In the genomic region with DNA sequence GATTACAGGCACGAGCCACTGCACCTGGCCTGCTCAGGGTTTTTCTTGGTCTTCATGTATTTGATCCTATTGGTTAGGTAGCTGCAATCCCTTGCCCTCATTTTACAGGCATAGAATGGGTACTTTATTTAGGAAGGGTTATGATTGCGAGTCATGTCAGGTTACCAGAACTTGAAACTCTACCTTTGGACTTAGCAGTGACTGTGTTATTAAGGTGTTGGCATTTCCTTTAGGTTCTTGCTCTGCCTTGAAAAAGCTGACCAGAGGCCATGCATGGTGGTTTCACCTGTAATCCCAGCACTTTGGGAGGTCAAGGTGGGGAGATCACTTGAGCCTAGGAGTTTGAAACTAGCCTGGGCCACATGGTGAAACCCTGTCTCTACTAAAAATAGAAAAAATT, we compare ENCODE assay signal across 20 cellular contexts. TPM values are rescaled to one million over a fixed set of nuclear protein-coding genes. Genes with fewer than 3 reads are reported as not detected.
DNase-seq lines count a peak whose midpoint lies in the region; ATAC-seq and TF ChIP-seq lines count a peak whose summit lies in the region.
"Had no signal": no experiment of that assay in that cellular context is flagged by ENCODE, and none has a peak within 500 bp of the region (broad histone marks: within the 10 kb centered on the region; RNA-seq: fewer than 3 reads in every experiment).

No MANE protein-coding gene starts in this region.

- H3K4me1 ChIP-seq in BLaER1 (peaks cover 89% of the 10 kb centered on the region), trophoblast cell (ENCODE audit: control insufficient read depth in 1 of 2, insufficient read depth in 2 of 2, low read length in 2 of 2) (peaks cover 3 to 10% of the 10 kb centered on the region in 2 experiments)

- H4K20me1 ChIP-seq in BLaER1, result peaks cover 100% of the 10 kb centered on the region

- intact Hi-C loops in CD14-positive monocyte (cut with micrococcal nuclease), result no loop called here

- no peak overlapping the region for H2BK120ac ChIP-seq in trophoblast cell (ENCODE audit: insufficient read depth, low read length, poor library complexity)

- no peak for ATAC-seq in central memory CD8-positive, alpha-beta T cell (replicated peaks; ENCODE audit: extremely low read depth, poor library complexity, severe bottlenecking)
- ATAC-seq in GM21723 (IDR thresholded peaks at IDR 0.05; ENCODE audit: unreplicated experiment) (no peak), HG02840 (IDR thresholded peaks at IDR 0.05; ENCODE audit: low FRiP score, unreplicated experiment) (no peak)
- ATAC-seq: SK-N-SH treated with all-trans-retinoic acid at 6 μM for 48 hours had no signal

- H3K9me3 Mint-ChIP-seq in CD14-positive monocyte, result no peaks in the 10 kb centered on the region
- no peaks in the 10 kb centered on the region for H3K9me3 Mint-ChIP-seq in central memory CD8-positive, alpha-beta T cell

- H3K9ac ChIP-seq in BLaER1 (no peak overlapping the region), trophoblast cell (ENCODE audit: low read length) (no peak overlapping the region)
- H3K9ac ChIP-seq: GM23248, KMS-11 had no signal

- peaks cover 13% of the 10 kb centered on the region for H3K79me2 ChIP-seq in trophoblast cell (ENCODE audit: control insufficient read depth, insufficient read depth, low read length, poor library complexity)

- H3K4me3 ChIP-seq in BLaER1 (no peak overlapping the region), trophoblast cell (ENCODE audit: low read depth, low read length) (no peak overlapping the region)
- H3K4me3 ChIP-seq: GM23248, PC-9 had no signal

- H3K4ac ChIP-seq in trophoblast cell (ENCODE audit: low read depth, low read length), result peak overlapping the region; percentile 1

- H3K36me3 ChIP-seq in BLaER1 (peaks cover 14% of the 10 kb centered on the region; the same call in 1 of the 2 replicates), trophoblast cell (ENCODE audit: control insufficient read depth in 1 of 2, insufficient read depth in 2 of 2, low read length in 2 of 2) (no peaks in the 10 kb centered on the region)

- H3K36me3 Mint-ChIP-seq in CD14-positive monocyte, result peaks cover 49 to 61% of the 10 kb centered on the region in 2 donors
- peaks cover 6% of the 10 kb centered on the region for H3K36me3 Mint-ChIP-seq in central memory CD8-positive, alpha-beta T cell (ENCODE audit: insufficient read depth)

- H3K27ac ChIP-seq in BLaER1 (no peak overlapping the region; the same call in 1 of the 2 replicates), trophoblast cell (ENCODE audit: low read depth, low read length) (no peak overlapping the region)
- H3K27ac ChIP-seq: C4-2B, GM23248, KMS-11, PC-9, RWPE1 had no signal

- H3K23ac ChIP-seq in trophoblast cell (ENCODE audit: low read length), result no peak overlapping the region

- H2BK12ac ChIP-seq in trophoblast cell (ENCODE audit: low read length), result no peak overlapping the region

- H3K14ac ChIP-seq in trophoblast cell (ENCODE audit: low read length), result no peak overlapping the region

- H2AK5ac ChIP-seq in trophoblast cell (ENCODE audit: low read length), result no peak overlapping the region

- no peak overlapping the region for H3K18ac ChIP-seq in trophoblast cell (ENCODE audit: low read length)

- DNase-seq in CD14-positive monocyte (ENCODE audit: low spot score), result peak; percentile 3
- DNase-seq in central memory CD8-positive, alpha-beta T cell (ENCODE audit: low spot score in 2 of 2), result no peak
- DNase-seq in trophoblast cell, result no peak
- DNase-seq in NCI-H345 (lab: John Stamatoyannopoulos, UW), result no peak
- DNase-seq: DMS79 treated with DMSO at 0.1 percent for 48 hours, GM23248, NCI-H1417, NCI-H187, NCI-H2107, NCI-H2227 treated with DMSO at 0.1 percent for 48 hours, NCI-H524 treated with DMSO at 0.1 percent for 48 hours, PC-9, SIG-M5 had no signal

- H3K4me3 Mint-ChIP-seq in CD14-positive monocyte, result no peak overlapping the region
- H3K4me3 Mint-ChIP-seq in central memory CD8-positive, alpha-beta T cell, result no peak overlapping the region

- no peak overlapping the region for H2BK5ac ChIP-seq in trophoblast cell (ENCODE audit: low read depth, low read length, poor library complexity)

- H2AFZ ChIP-seq in trophoblast cell (ENCODE audit: insufficient read depth, low read length, poor library complexity), result no peak overlapping the region
- H2AFZ ChIP-seq: GM23248, PC-9 had no signal

- no peak overlapping the region for H4K12ac ChIP-seq in trophoblast cell (ENCODE audit: low read depth, low read length)

- H3K27ac Mint-ChIP-seq in CD14-positive monocyte, result no peak overlapping the region
- peak overlapping the region; percentile 35 for H3K27ac Mint-ChIP-seq in central memory CD8-positive, alpha-beta T cell (ENCODE audit: low read depth)

- H3K9me3 ChIP-seq in BLaER1 (no peaks in the 10 kb centered on the region), trophoblast cell (ENCODE audit: insufficient read depth, low read depth, low read length) (no peaks in the 10 kb centered on the region)

- H3K4me1 Mint-ChIP-seq in CD14-positive monocyte, result peaks cover 90% of the 10 kb centered on the region
- peaks cover 83% of the 10 kb centered on the region for H3K4me1 Mint-ChIP-seq in central memory CD8-positive, alpha-beta T cell

- H3K27me3 ChIP-seq in BLaER1 (no peaks in the 10 kb centered on the region), trophoblast cell (ENCODE audit: insufficient read depth, low read length) (no peaks in the 10 kb centered on the region)

- H3K4me2 ChIP-seq in BLaER1, result peak overlapping the region; percentile 92
- no peak overlapping the region for H3K4me2 ChIP-seq in trophoblast cell (ENCODE audit: low read length)
- H3K4me2 ChIP-seq: KMS-11, PC-9 had no signal

- H4K8ac ChIP-seq in trophoblast cell (ENCODE audit: low read depth, low read length), result no peak overlapping the region

- no CpG with 5 or more reads among the region's 2 CpGs for WGBS in trophoblast cell (ENCODE audit: extremely low coverage, insufficient coverage, insufficient read length)

- H3K79me1 ChIP-seq in trophoblast cell (ENCODE audit: low read length), result no peaks in the 10 kb centered on the region

- TF ChIP-seq CTCF in CD14-positive monocyte (IDR thresholded peaks at IDR 0.05), result no peak

- no peak overlapping the region for H4K91ac ChIP-seq in trophoblast cell (ENCODE audit: low read depth, low read length)

- peaks cover 0 to 3% (median 0%) of the 10 kb centered on the region in 3 donors for H3K27me3 Mint-ChIP-seq in CD14-positive monocyte (ENCODE audit: low read depth in 3 of 3)
- H3K27me3 Mint-ChIP-seq in central memory CD8-positive, alpha-beta T cell, result no peaks in the 10 kb centered on the region

RNA-seq across cellular contexts. Expression of a gene that starts 24.5 kb away (rescaled TPM):
- polyA plus RNA-seq in CD14-positive monocyte, result 10 to 100 TPM in 1 of 2 donors, 1 to 10 TPM in 1; 6.8 to 12.5 TPM
- 41.7 and 44.1 TPM in 2 replicates for polyA plus RNA-seq in trophoblast cell (2013)
